22 cellular contexts compared by ENCODE assay signal in the genomic region with DNA sequence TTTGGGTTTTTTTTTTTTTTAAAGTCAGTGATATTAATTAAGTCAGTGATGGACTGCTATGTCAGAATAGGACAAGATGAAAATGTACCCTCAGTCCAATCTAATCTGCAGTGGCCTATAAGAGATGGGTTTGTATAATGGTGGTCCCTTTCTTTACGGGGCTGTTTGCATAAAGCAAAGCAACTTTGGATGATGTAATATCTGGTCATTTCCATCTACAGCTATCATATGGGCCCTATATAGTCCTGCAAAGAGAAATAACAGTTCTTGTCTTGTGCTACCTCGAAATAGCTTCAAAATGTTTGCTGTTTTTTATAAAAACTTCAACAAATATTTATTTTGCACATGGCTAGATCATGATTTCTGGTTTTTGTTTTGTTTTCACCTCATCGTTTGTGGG.
"Had no signal": no experiment of that assay in that cellular context is flagged by ENCODE, and none has a peak within 500 bp of the region (broad histone marks: within the 10 kb centered on the region; RNA-seq: fewer than 3 reads in every experiment).

No MANE protein-coding gene starts in this region.

- DNase-seq: activated CD4-positive, alpha-beta memory T cell treated with anti-CD3 and anti-CD28 coated beads, Interleukin-2, amount 10 ng/mL, durations not matched to agents 7 days and 5 days; activated CD4-positive, alpha-beta T cell treated with anti-CD3 and anti-CD28 coated beads, Interleukin-2, amount 10 ng/mL, durations not matched to agents 24 days and 14 days; activated CD4-positive, CD25-positive, alpha-beta regulatory T cell treated with anti-CD3 and anti-CD28 coated beads, Interleukin-2, amount 50 U/mL, for 72 hours; activated CD8-positive, alpha-beta memory T cell treated with anti-CD3 and anti-CD28 coated beads, Interleukin-2, amount 50 U/mL, for 48 hours; activated gamma-delta T cell treated with Interleukin-2 at 50 U/mL for 16 hours; activated naive CD8-positive, alpha-beta T cell treated with anti-CD3 and anti-CD28 coated beads, Interleukin-2, amount 50 U/mL, for 24 hours; activated T-cell treated with anti-CD3 and anti-CD28 coated beads, Interleukin-2, amount 50 U/mL, for 24 hours; central memory CD4-positive, alpha-beta T cell; foreskin keratinocyte; kidney glomerular epithelial cell; lower lobe of right lung; spleen; stimulated activated naive CD4-positive, alpha-beta T cell; T-helper 9 cell had no signal

- H3K4me1 ChIP-seq: breast epithelium, foreskin keratinocyte had no signal

- H3K9me3 ChIP-seq: breast epithelium, esophagus muscularis mucosa, lower lobe of right lung, right atrium auricular region, spleen, tibial nerve had no signal

- H3K4me3 ChIP-seq: breast epithelium, esophagus muscularis mucosa, lower lobe of right lung, right atrium auricular region, spleen, tibial nerve had no signal

- H3K36me3 ChIP-seq: breast epithelium, esophagus muscularis mucosa, lower lobe of right lung, right atrium auricular region, spleen, tibial nerve had no signal

- FAIRE-seq: TTC549 had no signal

- H3K27ac ChIP-seq: breast epithelium, esophagus muscularis mucosa, foreskin keratinocyte, lower lobe of right lung, VCaP had no signal

- ATAC-seq: activated naive CD8-positive, alpha-beta T cell treated with anti-CD3 and anti-CD28 coated beads, Interleukin-2, amount 50 U/mL, for 24 hours; activated T-helper 17 cell treated with anti-CD3 and anti-CD28 coated beads, Interleukin-2, amount 50 U/mL, for 72 hours; foreskin keratinocyte; natural killer cell treated with Interleukin-12 subunit alpha and Interleukin-12 subunit beta and Interleukin-15 and Interleukin-18, amount 100 ng/mL, for 72 hours had no signal

- H3K27me3 ChIP-seq: breast epithelium, esophagus muscularis mucosa, foreskin keratinocyte, right atrium auricular region, spleen, tibial nerve had no signal
